In genomic region chr6:107957909-107958688, GRCh38 we compare ENCODE assay signal across 8 cellular contexts. TPM values are rescaled to one million over a fixed set of nuclear protein-coding genes. Genes with fewer than 3 reads are reported as not detected.
DNase-seq lines count a peak whose midpoint lies in the region; TF ChIP-seq lines count a peak whose summit lies in the region.

Gene SEC63 (minus strand): TSS chr6:107958208. CDS start chr6:107958009, 199 bp downstream.

- H3K27me3 ChIP-seq in neutrophil = peaks cover 6% of the 10 kb centered on the region

- in situ Hi-C loops in SK-MEL-5 (cut with HindIII; ENCODE audit: low pct_unique_long_range_greater_than_20kb, low sequenced_read_pairs) = no loop called here

- H3K4me1 ChIP-seq in neutrophil (ENCODE audit: control insufficient read depth in 1 of 2, insufficient read depth in 1 of 2, low read depth in 1 of 2, low read length in 1 of 2) = peaks cover 35 to 39% of the 10 kb centered on the region in 2 experiments

- H3K27ac ChIP-seq in neutrophil = peak within 1 kb of the TSS; percentile 93

- H3K9me3 ChIP-seq in neutrophil = no peaks in the 10 kb centered on the region

- DNase-seq in GM04503 (ENCODE audit: low read depth) (peak; percentile 72), HFF-Myc (ENCODE audit: extremely low read depth, low read depth) (peak; percentile 80), NAMALWA (ENCODE audit: low spot score) (peak; percentile 97), SK-MEL-5 (ENCODE audit: low read depth, low spot score) (peak; percentile 95), foreskin melanocyte (peak; percentile 90)
- peak; percentile 98 for DNase-seq in activated naive CD4-positive, alpha-beta T cell treated with Interleukin-2 at 50 U/mL for 16 hours

- peak within 1 kb of the TSS; percentile 84 for H3K4me3 ChIP-seq in HFF-Myc (replicated peaks; ENCODE audit: low read depth, low read length)
- H3K4me3 ChIP-seq in neutrophil (ENCODE audit: low read depth in 1 of 2, low read length in 1 of 2) = peak within 1 kb of the TSS; percentile 73 to 81

- H3K36me3 ChIP-seq in neutrophil = no peaks in the 10 kb centered on the region

- no peak for TF ChIP-seq CTCF in HFF-Myc (IDR thresholded peaks at IDR 0.05; ENCODE audit: low read depth, low read length, missing control alignments)
- peak; percentile 62 for TF ChIP-seq CTCF in neutrophil (IDR thresholded peaks at IDR 0.05)
- TF ChIP-seq CTCF in subcutaneous adipose tissue (IDR thresholded peaks at IDR 0.05; ENCODE audit: low read depth) = no peak

RNA-seq across cellular contexts. Expression of gene SEC63, which starts in this region (rescaled TPM):
- total RNA-seq in SK-MEL-5 (2014; rRNA removed; shearing (Covaris generic)) = 16.0 and 20.3 TPM in 2 replicates
- polyA plus RNA-seq in SK-MEL-5 (2015; cell fraction: cytosol; rRNA removed) = 25.6 and 26.6 TPM in 2 replicates
- polyA plus RNA-seq in SK-MEL-5 (2015; cell fraction: nucleus; rRNA removed) = 59.0 and 67.8 TPM in 2 replicates
- total RNA-seq in subcutaneous adipose tissue = 10 to 100 TPM; 39.0 to 75.2 (median 43.7) TPM

Comparison
In these comparisons a context has a peak if more than half of its experiments do, and no peak if none do; other contexts are left out.
1. Peak in every context shown above with its lines: DNase-seq, H3K4me3 ChIP-seq and H3K27ac ChIP-seq.